In genomic region chr14:61589691-61590521, GRCh38 we compare ENCODE assay signal across 20 cellular contexts.
DNase-seq lines count a peak whose midpoint lies in the region; ATAC-seq and TF ChIP-seq lines count a peak whose summit lies in the region.
"Had no signal": no experiment of that assay in that cellular context is flagged by ENCODE, and none has a peak within 500 bp of the region (broad histone marks: within the 10 kb centered on the region; RNA-seq: fewer than 3 reads in every experiment).

No MANE protein-coding gene starts in this region.

- 78% methylated on average over 10 of the region's 11 CpGs for WGBS in mesenchymal stem cell
- WGBS in psoas muscle, 3 donors = 54 to 77% (median 64%) methylated on average over 11 of the region's 11 CpGs

- peak overlapping the region in 1 of 2 experiments; percentile 28 for H3K18ac ChIP-seq in mesenchymal stem cell (ENCODE audit: low read depth in 1 of 2, low read length in 2 of 2)

- no peak overlapping the region for H2BK15ac ChIP-seq in mesenchymal stem cell (ENCODE audit: low read depth, poor library complexity, severe bottlenecking)

- H4K8ac ChIP-seq in mesenchymal stem cell (ENCODE audit: low read length) = no peak overlapping the region

- no peaks in the 10 kb centered on the region for H3K27me3 ChIP-seq in BLaER1 treated with 17β-estradiol and CSF1 and Interleukin-3, amounts not matched to agents 10 nM and 100 nM
- H3K27me3 ChIP-seq in SJCRH30 (no peaks in the 10 kb centered on the region), mesenchymal stem cell (ENCODE audit: control insufficient read depth in 1 of 2, insufficient read depth in 1 of 2, low read length in 2 of 2) (no peaks in the 10 kb centered on the region), psoas muscle (ENCODE audit: insufficient read depth in 3 of 3, low read length in 2 of 3) (no peaks in the 10 kb centered on the region)
- H3K27me3 ChIP-seq: suprapubic skin had no signal

- peak overlapping the region; percentile 9 to 47 for H2BK12ac ChIP-seq in mesenchymal stem cell (ENCODE audit: low read length in 2 of 2)

- ATAC-seq in GM19395 (IDR thresholded peaks at IDR 0.05; ENCODE audit: unreplicated experiment) = peak; percentile 37
- ATAC-seq in left cardiac atrium = no peak
- ATAC-seq in psoas muscle = no peak

- H3K79me1 ChIP-seq in mesenchymal stem cell (replicated peaks; ENCODE audit: low read length, poor library complexity, severe bottlenecking) = peaks cover 13% of the 10 kb centered on the region

- H2AFZ ChIP-seq in mesenchymal stem cell (ENCODE audit: low read depth, low read length) = no peak overlapping the region

- H4K20me1 ChIP-seq in BLaER1 treated with 17β-estradiol and CSF1 and Interleukin-3, amounts not matched to agents 10 nM and 100 nM = no peaks in the 10 kb centered on the region

- H3K9me3 ChIP-seq in BLaER1 treated with 17β-estradiol and CSF1 and Interleukin-3, amounts not matched to agents 10 nM and 100 nM (replicated peaks in 1 of 11) = peaks cover 0 to 10% (median 5%) of the 10 kb centered on the region in 11 experiments; a peak in 11 of 22 replicates
- no peaks in the 10 kb centered on the region for H3K9me3 ChIP-seq in SJCRH30 (replicated peaks)
- H3K9me3 ChIP-seq in mesenchymal stem cell (ENCODE audit: control insufficient read depth, low read length) = no peaks in the 10 kb centered on the region
- no peaks in the 10 kb centered on the region for H3K9me3 ChIP-seq in psoas muscle
- H3K9me3 ChIP-seq: suprapubic skin had no signal

- peak overlapping the region in 5 of 11 experiments; percentile 0 to 16 (median 10); a peak in 3 of 22 replicates for H3K27ac ChIP-seq in BLaER1 treated with 17β-estradiol and CSF1 and Interleukin-3, amounts not matched to agents 10 nM and 100 nM
- H3K27ac ChIP-seq in SJCRH30 = no peak overlapping the region
- H3K27ac ChIP-seq in mesenchymal stem cell (ENCODE audit: low read length, poor library complexity, severe bottlenecking) = peak overlapping the region; percentile 97
- H3K27ac ChIP-seq in psoas muscle = no peak overlapping the region
- H3K27ac ChIP-seq: suprapubic skin had no signal

- intact Hi-C loops in left cardiac atrium (cut with DNase I) (no loop called here), psoas muscle (cut with DNase I) (no loop called here)

- no peak overlapping the region for H2BK120ac ChIP-seq in mesenchymal stem cell (ENCODE audit: low read depth, low read length)

- H3K9ac ChIP-seq in BLaER1 treated with 17β-estradiol and CSF1 and Interleukin-3, amounts not matched to agents 10 nM and 100 nM = peak overlapping the region in 1 of 11 experiments; percentile 14; a peak in 1 of 22 replicates
- no peak overlapping the region for H3K9ac ChIP-seq in mesenchymal stem cell (ENCODE audit: low read length)

- H3K4me3 ChIP-seq in BLaER1 treated with 17β-estradiol and CSF1 and Interleukin-3, amounts not matched to agents 10 nM and 100 nM = no peak overlapping the region
- H3K4me3 ChIP-seq in SJCRH30 = 0 out of 2 replicates have a peak overlapping the region, but pooled peaks have one; percentile 3
- H3K4me3 ChIP-seq in mesenchymal stem cell (ENCODE audit: insufficient read depth in 1 of 2, low read depth in 1 of 2, low read length in 2 of 2) = no peak overlapping the region
- H3K4me3 ChIP-seq in psoas muscle = no peak overlapping the region
- H3K4me3 ChIP-seq: suprapubic skin had no signal

- peak; percentile 50 to 66 for DNase-seq in SJCRH30
- DNase-seq in mesenchymal stem cell = no peak
- DNase-seq in left cardiac atrium = no peak
- DNase-seq in COR-L47 (lab: John Stamatoyannopoulos, UW) = no peak
- no peak for DNase-seq in psoas muscle
- DNase-seq: activated CD4-positive, alpha-beta T cell treated with anti-CD3 and anti-CD28 coated beads for 1 hour; activated CD8-positive, alpha-beta memory T cell treated with anti-CD3 and anti-CD28 coated beads, Interleukin-2, amount 50 U/mL, for 4 hours; activated gamma-delta T cell treated with Interleukin-2 at 50 U/mL for 16 hours; AML-193; anterior cingulate cortex; H9; hippocampal formation; Kasumi-1; midbrain; NCI-H1436 treated with DMSO at 0.1 percent for 48 hours; OCI-M1; stimulated activated CD4-positive, alpha-beta T cell treated with anti-CD3 and anti-CD28 coated beads, Interleukin-4, amount 100 ng/mL, for 1 hour had no signal

- peaks cover 51 to 98% (median 62%) of the 10 kb centered on the region in 10 experiments for H3K4me1 ChIP-seq in BLaER1 treated with 17β-estradiol and CSF1 and Interleukin-3, amounts not matched to agents 10 nM and 100 nM
- H3K4me1 ChIP-seq in SJCRH30 (peaks cover 55% of the 10 kb centered on the region), mesenchymal stem cell (ENCODE audit: control insufficient read depth, insufficient read depth, low read depth, low read length) (peaks cover 28% of the 10 kb centered on the region), psoas muscle (peaks cover 9% of the 10 kb centered on the region)

- H4K91ac ChIP-seq in mesenchymal stem cell (ENCODE audit: low read length) = no peak overlapping the region

- no peak for TF ChIP-seq CTCF in psoas muscle (IDR thresholded peaks at IDR 0.05)

- H3K14ac ChIP-seq in mesenchymal stem cell (ENCODE audit: low read length in 2 of 2) = no peak overlapping the region

- H2AK5ac ChIP-seq in mesenchymal stem cell (ENCODE audit: low read length, severe bottlenecking) = peak overlapping the region; percentile 62

- peak overlapping the region; percentile 56 to 94 (median 77) for H3K4me2 ChIP-seq in BLaER1 treated with 17β-estradiol and CSF1 and Interleukin-3, amounts not matched to agents 10 nM and 100 nM
- peak overlapping the region; percentile 35 for H3K4me2 ChIP-seq in mesenchymal stem cell (ENCODE audit: low read length, poor library complexity, severe bottlenecking)

- H2BK5ac ChIP-seq in mesenchymal stem cell (ENCODE audit: low read depth, low read length, poor library complexity, severe bottlenecking) = peak overlapping the region; percentile 75

- peak overlapping the region in 1 of 2 experiments; percentile 15 for H3K23ac ChIP-seq in mesenchymal stem cell (ENCODE audit: low read length in 2 of 2)

- H3K36me3 ChIP-seq in BLaER1 treated with 17β-estradiol and CSF1 and Interleukin-3, amounts not matched to agents 10 nM and 100 nM = no peaks in the 10 kb centered on the region
- no peaks in the 10 kb centered on the region for H3K36me3 ChIP-seq in SJCRH30
- H3K36me3 ChIP-seq in mesenchymal stem cell (ENCODE audit: control insufficient read depth in 1 of 2, insufficient read depth in 2 of 2, low read depth in 1 of 2, low read length in 2 of 2) = peaks cover 0 to 3% of the 10 kb centered on the region in 2 experiments
- H3K36me3 ChIP-seq in psoas muscle (ENCODE audit: insufficient read depth in 1 of 2, low read depth in 1 of 2) = no peaks in the 10 kb centered on the region
- H3K36me3 ChIP-seq: suprapubic skin had no signal

- peak overlapping the region in 1 of 2 experiments; percentile 9 for H3K4ac ChIP-seq in mesenchymal stem cell (ENCODE audit: low read depth in 1 of 2, low read length in 2 of 2)

Comparison
In these comparisons a context has a peak if more than half of its experiments do, and no peak if none do; other contexts are left out.
1. DNase-seq: peak in SJCRH30 (2 of 2); none in mesenchymal stem cell (single experiment), left cardiac atrium (single experiment), COR-L47 (single experiment) and psoas muscle (0 of 2).